ENCODE assay signal across 8 cellular contexts in genomic region chr3:4981160-4981687, GRCh38. TPM values are rescaled to one million over a fixed set of nuclear protein-coding genes. Genes with fewer than 3 reads are reported as not detected.
DNase-seq lines count a peak whose midpoint lies in the region; TF ChIP-seq lines count a peak whose summit lies in the region.

No MANE protein-coding gene starts in this region.

- H3K79me2 ChIP-seq in mammary epithelial cell (ENCODE audit: insufficient read depth, low read length) (peaks cover 53% of the 10 kb centered on the region), Karpas-422 (ENCODE audit: low read length) (no peaks in the 10 kb centered on the region)

- dilution Hi-C loops in mammary epithelial cell (cut with HindIII; ENCODE audit: low sequenced_read_pairs): no loop called here

- H3K4me1 ChIP-seq in HUES64 (ENCODE audit: insufficient read depth, low read length) (peaks cover 51% of the 10 kb centered on the region), mammary epithelial cell (ENCODE audit: insufficient read depth, low read length) (peaks cover 53% of the 10 kb centered on the region), muscle layer of duodenum (ENCODE audit: control insufficient read depth in 1 of 2, insufficient read depth in 2 of 2, low read length in 2 of 2) (peaks cover 17 to 33% of the 10 kb centered on the region in 2 donors), Karpas-422 (ENCODE audit: low read length) (peaks cover 12% of the 10 kb centered on the region)

- H3K4me3 ChIP-seq in AG09309 (ENCODE audit: control insufficient read depth, low read depth, low read length): peak overlapping the region; percentile 79
- peak overlapping the region; percentile 38 for H3K4me3 ChIP-seq in HUES64 (ENCODE audit: low read length)
- H3K4me3 ChIP-seq in mammary epithelial cell (replicated peaks in 1 of 3; ENCODE audit: insufficient read depth in 1 of 3, low read depth in 2 of 3, low read length in 3 of 3): peak overlapping the region; percentile 63 to 99 (median 84)
- peak overlapping the region; percentile 68 to 99 for H3K4me3 ChIP-seq in muscle layer of duodenum (ENCODE audit: low read depth in 1 of 2, low read length in 2 of 2)
- H3K4me3 ChIP-seq in Karpas-422 (ENCODE audit: low read length): no peak overlapping the region

- H4K20me1 ChIP-seq in mammary epithelial cell (ENCODE audit: insufficient read depth, low read length) (no peaks in the 10 kb centered on the region), Karpas-422 (ENCODE audit: insufficient read depth, low read depth, low read length) (no peaks in the 10 kb centered on the region)

- no peak overlapping the region for H2AFZ ChIP-seq in mammary epithelial cell (ENCODE audit: low read depth, low read length)
- H2AFZ ChIP-seq in Karpas-422 (ENCODE audit: low read length): no peak overlapping the region

- TF ChIP-seq CTCF in AG09309 (IDR thresholded peaks at IDR 0.05; ENCODE audit: control insufficient read depth, insufficient read depth, low read depth, low read length, missing control alignments): no peak
- TF ChIP-seq CTCF in mammary epithelial cell (conservative IDR thresholded peaks at IDR 0.05 in 1 of 2, IDR thresholded peaks at IDR 0.05 in 1 of 2; ENCODE audit: extremely low read depth in 1 of 2, insufficient read depth in 1 of 2, low read depth in 1 of 2, low read length in 2 of 2): no peak
- TF ChIP-seq CTCF in GM20000 (IDR thresholded peaks at IDR 0.05; ENCODE audit: extremely low read depth, missing control alignments): no peak

- DNase-seq in AG09309 (ENCODE audit: low read depth) (no peak), mammary epithelial cell (no peak), GM20000 (ENCODE audit: low spot score) (no peak), Karpas-422 (no peak), AG08396 (ENCODE audit: low spot score) (no peak), NCI-H187 treated with DMSO at 0.1 percent for 48 hours (lab: John Stamatoyannopoulos, UW) (no peak)

- H3K9ac ChIP-seq in HUES64 (ENCODE audit: low read depth, low read length) (no peak overlapping the region), mammary epithelial cell (ENCODE audit: insufficient read depth, low read length) (peak overlapping the region; percentile 100), Karpas-422 (ENCODE audit: low read length) (no peak overlapping the region)

- H3K27ac ChIP-seq in HUES64 (ENCODE audit: low read depth, low read length): no peak overlapping the region
- H3K27ac ChIP-seq in mammary epithelial cell (ENCODE audit: insufficient read depth, low read depth, low read length): peak overlapping the region; percentile 96
- H3K27ac ChIP-seq in muscle layer of duodenum (ENCODE audit: low read length): peak overlapping the region; percentile 100
- H3K27ac ChIP-seq in Karpas-422 (ENCODE audit: low read length): no peak overlapping the region

- H3K4me2 ChIP-seq in mammary epithelial cell (ENCODE audit: insufficient read depth, low read depth, low read length) (peak overlapping the region; percentile 77), Karpas-422 (ENCODE audit: low read depth, low read length, poor library complexity, severe bottlenecking) (no peak overlapping the region)

- CTCF ChIA-PET in mammary epithelial cell (lab: Charles Lee; ENCODE audit: low non-redundant PET): interaction anchor here (0.6 to 2.4 kb wide), 5 partner anchors 14 to 568 kb away, joined by 3 to 18 read pairs (median 7); no protein-coding TSS in a partner anchor

- intact Hi-C loops in mammary epithelial cell (cut with micrococcal nuclease): loop anchor here (2.0 to 10.0 kb wide), 5 partner anchors 76 to 486 kb away; partner anchors contain the start of gene ITPR1

- no peaks in the 10 kb centered on the region for H3K9me2 ChIP-seq in Karpas-422 (replicated peaks; ENCODE audit: insufficient read depth, low read length)

- H3K9me3 ChIP-seq in HUES64 (ENCODE audit: insufficient read depth, low read depth, low read length) (no peaks in the 10 kb centered on the region), mammary epithelial cell (replicated peaks; ENCODE audit: insufficient read depth, low read length) (no peaks in the 10 kb centered on the region), muscle layer of duodenum (ENCODE audit: control insufficient read depth in 1 of 2, low read length in 2 of 2) (no peaks in the 10 kb centered on the region), Karpas-422 (ENCODE audit: low read length) (no peaks in the 10 kb centered on the region)

- in situ Hi-C loops in mammary epithelial cell (cut with MboI; ENCODE audit: low sequenced_read_pairs in 2 of 2): loop anchor here (5.0 to 25.0 kb wide), 3 partner anchors 41 to 259 kb away; partner anchors contain the start of gene EDEM1 (in 1 of the 2)

- peaks cover 31% of the 10 kb centered on the region for H3K36me3 ChIP-seq in HUES64 (ENCODE audit: insufficient read depth, low read length)
- peaks cover 16% of the 10 kb centered on the region for H3K36me3 ChIP-seq in mammary epithelial cell (ENCODE audit: insufficient read depth, low read length)
- H3K36me3 ChIP-seq in muscle layer of duodenum (ENCODE audit: control insufficient read depth in 1 of 2, insufficient read depth in 2 of 2, low read length in 2 of 2): peaks cover 20 to 28% of the 10 kb centered on the region in 2 donors
- H3K36me3 ChIP-seq in Karpas-422 (ENCODE audit: insufficient read depth, low read length): no peaks in the 10 kb centered on the region

- BruUV-seq in mammary epithelial cell (replicated peaks; lab: Mats Ljungman, UMichigan): TSS peak; percentile 64

- 50% methylated on average over 3 of the region's 3 CpGs for WGBS in HUES64
- WGBS in mammary epithelial cell (ENCODE audit: low coverage, missing lambda C conversion rate): 14% methylated on average over 3 of the region's 3 CpGs

- peaks cover 27% of the 10 kb centered on the region for H3K27me3 ChIP-seq in HUES64 (ENCODE audit: insufficient read depth, low read length)
- H3K27me3 ChIP-seq in mammary epithelial cell (ENCODE audit: insufficient read depth, low read length): no peaks in the 10 kb centered on the region
- H3K27me3 ChIP-seq in muscle layer of duodenum (ENCODE audit: low read depth, low read length): no peaks in the 10 kb centered on the region
- H3K27me3 ChIP-seq in Karpas-422 (ENCODE audit: low read length): 0 out of 2 replicates have a peak, but pooled peaks cover 2% of the 10 kb centered on the region

RNA-seq across cellular contexts. Expression of gene BHLHE40, which starts 2.0 kb away (rescaled TPM):
- polyA plus RNA-seq in HUES64 (2013, experiment 1 of 2): 2.3 TPM
- polyA plus RNA-seq in HUES64 (2013, experiment 2 of 2): 2.5 TPM
- 10 to 100 TPM; 61.7 to 78.7 TPM for total RNA-seq in mammary epithelial cell
- polyA plus RNA-seq in mammary epithelial cell: 40.8 TPM
- 105 TPM for polyA minus RNA-seq in mammary epithelial cell
- 0.36 and 0.86 TPM in 2 replicates for total RNA-seq in Karpas-422 (2014; rRNA removed; shearing (Covaris generic); ENCODE audit: low replicate concordance)

Comparison
In these comparisons a context has a peak if more than half of its experiments do, and no peak if none do; other contexts are left out.
1. H3K27ac ChIP-seq: peak in mammary epithelial cell (single experiment) and muscle layer of duodenum (single experiment); none in HUES64 (single experiment) and Karpas-422 (single experiment).
2. RNA of gene BHLHE40, which starts 2.0 kb away (total RNA-seq): 61.7 to 78.7 TPM in mammary epithelial cell; 0.36 to 0.86 TPM in Karpas-422; every median in the first group is over 10 times any median in the second.